ENCODE assay signal across 8 cellular contexts in the genomic region with DNA sequence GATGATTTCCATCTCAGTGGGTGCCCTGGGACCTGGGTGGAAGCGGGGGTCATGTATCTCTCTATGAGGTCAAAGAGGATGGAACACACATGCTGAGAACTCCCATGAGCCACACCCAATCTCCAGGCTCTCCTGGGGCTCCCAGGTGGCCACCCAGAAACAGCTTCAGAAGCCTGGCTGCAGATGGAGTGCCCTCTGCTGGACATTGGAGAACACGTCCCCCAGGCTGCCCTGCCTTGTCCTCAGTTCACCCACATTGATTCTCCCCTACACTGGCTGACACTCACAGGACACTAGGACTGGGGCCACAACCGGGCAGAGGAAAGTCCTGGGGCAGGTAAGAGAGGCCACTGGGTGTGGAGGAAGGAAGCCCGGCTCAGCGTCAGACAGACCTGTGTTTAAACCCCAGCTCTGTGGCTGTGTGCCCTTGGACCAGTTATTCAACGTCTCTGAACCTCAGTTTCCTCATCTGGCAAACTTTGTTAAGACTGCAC. TPM values are rescaled to one million over a fixed set of nuclear protein-coding genes. Genes with fewer than 3 reads are reported as not detected.
DNase-seq lines count a peak whose midpoint lies in the region; ATAC-seq lines count a peak whose summit lies in the region.

No MANE protein-coding gene starts in this region.

- ATAC-seq in GM18867 (IDR thresholded peaks at IDR 0.05; ENCODE audit: unreplicated experiment), result no peak

- no peak overlapping the region for H3K9ac ChIP-seq in mesendoderm (ENCODE audit: low read length)

- H3K23ac ChIP-seq in mesendoderm (ENCODE audit: low read length), result no peak overlapping the region

- H2BK5ac ChIP-seq in mesendoderm (ENCODE audit: low read length), result no peak overlapping the region

- no peak overlapping the region for H2BK120ac ChIP-seq in mesendoderm (ENCODE audit: low read depth, low read length)

- no peak overlapping the region for H3K27ac ChIP-seq in mesendoderm (ENCODE audit: low read depth, low read length)

- no peaks in the 10 kb centered on the region for H3K79me1 ChIP-seq in mesendoderm (ENCODE audit: low read length)

- in situ Hi-C loops in ACHN (cut with HindIII; ENCODE audit: low pct_ligation_motif_present, low pct_unique_long_range_greater_than_20kb, low sequenced_read_pairs), result no loop called here

- H2BK15ac ChIP-seq in mesendoderm (replicated peaks; ENCODE audit: low read depth), result no peak overlapping the region

- no peaks in the 10 kb centered on the region for H3K79me2 ChIP-seq in mesendoderm (ENCODE audit: control insufficient read depth, insufficient read depth, low read length)

- no peak overlapping the region for H3K4me2 ChIP-seq in mesendoderm (ENCODE audit: low read length)

- no CpG with 5 or more reads among the region's 6 CpGs for WGBS in mesendoderm (ENCODE audit: extremely low coverage, insufficient coverage, low lambda C conversion rate)

- DNase-seq in ACHN (peak; percentile 65), GM19238 (ENCODE audit: insufficient read length, low spot score) (peak; percentile 61), NCI-H510A (lab: John Stamatoyannopoulos, UW) (peak; percentile 14), dedifferentiated amniotic fluid mesenchymal stem cell (ENCODE audit: extremely low spot score) (peak; percentile 55), mesendoderm (peak; percentile 81)
- DNase-seq in activated CD4-positive, alpha-beta T cell treated with anti-CD3 and anti-CD28 coated beads for 48 hours, result peak; percentile 84
- peak; percentile 47 to 54 for DNase-seq in stimulated activated CD8-positive, alpha-beta memory T cell treated with anti-CD3 and anti-CD28 coated beads, Interleukin-7, amount 100 ng/mL, for 1 hour (ENCODE audit: low read depth in 2 of 2)

- H3K4me3 ChIP-seq in mesendoderm (ENCODE audit: low read length), result no peak overlapping the region

- no peak overlapping the region for H2AK5ac ChIP-seq in mesendoderm (ENCODE audit: low read length)

- no peak overlapping the region for H3K4ac ChIP-seq in mesendoderm (ENCODE audit: low read depth, low read length)

- no peaks in the 10 kb centered on the region for H3K4me1 ChIP-seq in mesendoderm (ENCODE audit: control insufficient read depth, low read depth, low read length)

- no peak overlapping the region for H3K18ac ChIP-seq in mesendoderm (ENCODE audit: low read length)

- peaks cover 1% of the 10 kb centered on the region for H3K36me3 ChIP-seq in mesendoderm (ENCODE audit: control insufficient read depth, insufficient read depth, low read length)

- H4K8ac ChIP-seq in mesendoderm (ENCODE audit: low read depth, low read length), result no peak overlapping the region

- H3K27me3 ChIP-seq in mesendoderm (ENCODE audit: insufficient read depth, low read length, poor library complexity), result no peaks in the 10 kb centered on the region

- peak overlapping the region; percentile 10 for H3K56ac ChIP-seq in mesendoderm (ENCODE audit: low read length)

- H4K5ac ChIP-seq in mesendoderm (ENCODE audit: low read length), result no peak overlapping the region

RNA-seq across cellular contexts. Expression of gene NOL12, which starts 4.5 kb away (rescaled TPM):
- polyA plus RNA-seq in mesendoderm (2013, experiment 1 of 2), result 36.8 TPM
- polyA plus RNA-seq in mesendoderm (2013, experiment 2 of 2), result 36.3 TPM

RNA-seq across cellular contexts. Expression of gene LGALS1, which starts 6.2 kb away (rescaled TPM):
- 18.5 TPM for polyA plus RNA-seq in mesendoderm (2013, experiment 1 of 2)
- 18.7 TPM for polyA plus RNA-seq in mesendoderm (2013, experiment 2 of 2)

RNA-seq across cellular contexts. Expression of gene TRIOBP, which starts 15.2 kb away (rescaled TPM):
- polyA plus RNA-seq in mesendoderm (2013, experiment 1 of 2), result 23.7 TPM
- polyA plus RNA-seq in mesendoderm (2013, experiment 2 of 2), result 25.5 TPM

RNA-seq across cellular contexts. Expression of gene PDXP, which starts 23.1 kb away (rescaled TPM):
- polyA plus RNA-seq in mesendoderm (2013, experiment 1 of 2), result 20.0 TPM
- 20.2 TPM for polyA plus RNA-seq in mesendoderm (2013, experiment 2 of 2)

RNA-seq across cellular contexts. Expression of gene SH3BP1, which starts 42.1 kb away (rescaled TPM):
- polyA plus RNA-seq in mesendoderm (2013, experiment 1 of 2), result 19.3 TPM
- polyA plus RNA-seq in mesendoderm (2013, experiment 2 of 2), result 19.6 TPM

Comparison
In these comparisons a context has a peak if more than half of its experiments do, and no peak if none do; other contexts are left out.
1. DNase-seq: peak in every context shown above with its lines; median percentile 84 in activated CD4-positive, alpha-beta T cell treated with anti-CD3 and anti-CD28 coated beads for 48 hours; 81 in mesendoderm; 65 in ACHN; 61 in GM19238; 55 in dedifferentiated amniotic fluid mesenchymal stem cell; 50 in stimulated activated CD8-positive, alpha-beta memory T cell treated with anti-CD3 and anti-CD28 coated beads, Interleukin-7, amount 100 ng/mL, for 1 hour; 14 in NCI-H510A.